Comparison of ENCODE assay signal across 4 cellular contexts in genomic region chr2:231100321-231100720, GRCh38. TPM values are rescaled to one million over a fixed set of nuclear protein-coding genes. Genes with fewer than 3 reads are reported as not detected.
"Had no signal": no experiment of that assay in that cellular context is flagged by ENCODE, and none has a peak within 500 bp of the region (broad histone marks: within the 10 kb centered on the region; RNA-seq: fewer than 3 reads in every experiment).

No MANE protein-coding gene starts in this region.

RNA-seq across cellular contexts. Expression of gene HTR2B, which starts 24.5 kb away (rescaled TPM):
- total RNA-seq: activated CD8-positive, alpha-beta T cell treated with anti-CD3 and anti-CD28 coated beads, Interleukin-2, amount 10 ng/mL, durations not matched to agents 7 days and 5 days; activated naive CD8-positive, alpha-beta T cell treated with anti-CD3 and anti-CD28 coated beads, Interleukin-2, amount 10 ng/mL, durations not matched to agents 7 days and 5 days; activated T-helper 2 cell treated with anti-CD3 and anti-CD28 coated beads, Interferon-gamma antibody, Interleukin-2, Interleukin-4, amounts not matched to agents 10 μg/mL and 5 μg/mL and 100 μg/mL, durations not matched to agents 14 hours and 24 hours and 36 hours; NCI-H460 had no signal
